In the genomic region with DNA sequence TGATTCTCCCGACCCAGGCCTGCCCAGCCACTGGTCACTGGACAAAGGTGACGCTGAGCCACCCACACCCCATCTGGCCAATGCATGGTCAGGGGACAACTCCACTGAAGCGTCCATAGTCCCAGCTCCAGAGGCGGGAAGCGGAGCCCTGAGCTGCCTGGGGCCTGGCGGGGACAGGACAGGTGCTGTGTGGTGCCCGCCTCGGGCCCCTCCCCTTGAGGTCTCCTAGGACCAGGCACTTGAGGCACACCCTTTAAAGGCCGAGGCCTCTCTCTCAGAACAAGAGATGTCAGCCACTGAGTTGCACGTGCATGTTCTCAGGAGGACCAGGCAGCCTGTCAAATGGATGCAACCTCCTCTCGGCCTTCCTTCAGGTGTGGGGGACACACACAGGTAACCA, we compare ENCODE assay signal across 19 cellular contexts.
"Had no signal": no experiment of that assay in that cellular context is flagged by ENCODE, and none has a peak within 500 bp of the region (broad histone marks: within the 10 kb centered on the region; RNA-seq: fewer than 3 reads in every experiment).

No MANE protein-coding gene starts in this region.

- H3K4me1 Mint-ChIP-seq: activated CD4-positive, alpha-beta memory T cell treated with anti-CD3 and anti-CD28 coated beads, Interleukin-2, amount 10 ng/mL, durations not matched to agents 7 days and 5 days; activated naive CD4-positive, alpha-beta T cell treated with anti-CD3 and anti-CD28 coated beads, Interleukin-2, amount 50 U/mL, for 24 hours; nephron; WTC11 had no signal

- H3K36me3 Mint-ChIP-seq: activated naive CD4-positive, alpha-beta T cell treated with anti-CD3 and anti-CD28 coated beads, Interleukin-2, amount 50 U/mL, for 24 hours; WTC11 had no signal

- H2AFZ ChIP-seq: hepatocyte had no signal

- H3K4me1 ChIP-seq: suprapubic skin had no signal

- H3K4me3 ChIP-seq: hepatocyte, SK-N-MC, suprapubic skin had no signal

- H3K9me3 ChIP-seq: suprapubic skin had no signal

- H3K4me2 ChIP-seq: hepatocyte had no signal

- H3K4me3 Mint-ChIP-seq: activated CD4-positive, alpha-beta memory T cell treated with anti-CD3 and anti-CD28 coated beads, Interleukin-2, amount 10 ng/mL, durations not matched to agents 7 days and 5 days; activated naive CD4-positive, alpha-beta T cell treated with anti-CD3 and anti-CD28 coated beads, Interleukin-2, amount 50 U/mL, for 24 hours; activated T-cell treated with anti-CD3 and anti-CD28 coated beads, Interleukin-2, amount 50 U/mL, for 4 hours; nephron; stimulated activated naive CD8-positive, alpha-beta T cell treated with anti-CD3 and anti-CD28 coated beads, Interleukin-15, Interleukin-2, amounts not matched to agents 100 ng/mL and 50 ng/mL, for 24 hours; T-helper 2 cell treated with Interferon-gamma antibody and Interleukin-4, amounts not matched to agents 5 μg/mL and 100 μg/mL, for 36 hours; WTC11 had no signal

- DNase-seq: activated CD4-positive, alpha-beta memory T cell treated with anti-CD3 and anti-CD28 coated beads, Interleukin-2, amount 10 ng/mL, durations not matched to agents 7 days and 5 days; activated CD4-positive, alpha-beta T cell treated with anti-CD3 and anti-CD28 coated beads for 4 hours; activated gamma-delta T cell; activated T-cell treated with anti-CD3 and anti-CD28 coated beads, Interleukin-2, amount 50 U/mL, for 4 hours; dermis blood vessel endothelial cell; foreskin fibroblast; left colon; midbrain; nucleus accumbens; trophoblast cell had no signal

- H3K27me3 Mint-ChIP-seq: activated CD4-positive, alpha-beta memory T cell treated with anti-CD3 and anti-CD28 coated beads, Interleukin-2, amount 10 ng/mL, durations not matched to agents 7 days and 5 days; activated naive CD4-positive, alpha-beta T cell treated with anti-CD3 and anti-CD28 coated beads, Interleukin-2, amount 50 U/mL, for 24 hours; stimulated activated naive CD8-positive, alpha-beta T cell treated with anti-CD3 and anti-CD28 coated beads, Interleukin-15, Interleukin-2, amounts not matched to agents 100 ng/mL and 50 ng/mL, for 24 hours had no signal

- H3K36me3 ChIP-seq: suprapubic skin had no signal

- H3K27ac Mint-ChIP-seq: activated CD4-positive, alpha-beta memory T cell treated with anti-CD3 and anti-CD28 coated beads, Interleukin-2, amount 10 ng/mL, durations not matched to agents 7 days and 5 days; activated naive CD4-positive, alpha-beta T cell treated with anti-CD3 and anti-CD28 coated beads, Interleukin-2, amount 50 U/mL, for 24 hours; nephron; stimulated activated naive CD8-positive, alpha-beta T cell treated with anti-CD3 and anti-CD28 coated beads, Interleukin-15, Interleukin-2, amounts not matched to agents 100 ng/mL and 50 ng/mL, for 24 hours; T-helper 2 cell treated with Interferon-gamma antibody and Interleukin-4, amounts not matched to agents 5 μg/mL and 100 μg/mL, for 36 hours; WTC11 had no signal

- ATAC-seq: activated T-cell treated with anti-CD3 and anti-CD28 coated beads, Interleukin-2, amount 50 U/mL, for 4 hours; left colon; WTC11 had no signal

- H3K9me3 Mint-ChIP-seq: activated CD4-positive, alpha-beta memory T cell treated with anti-CD3 and anti-CD28 coated beads, Interleukin-2, amount 10 ng/mL, durations not matched to agents 7 days and 5 days; activated naive CD4-positive, alpha-beta T cell treated with anti-CD3 and anti-CD28 coated beads, Interleukin-2, amount 50 U/mL, for 24 hours; activated T-cell treated with anti-CD3 and anti-CD28 coated beads, Interleukin-2, amount 50 U/mL, for 4 hours; nephron had no signal

- H3K27ac ChIP-seq: epithelial cell of prostate, hepatocyte, SK-N-MC, suprapubic skin had no signal

- H3K27me3 ChIP-seq: hepatocyte had no signal
